In the genomic region with DNA sequence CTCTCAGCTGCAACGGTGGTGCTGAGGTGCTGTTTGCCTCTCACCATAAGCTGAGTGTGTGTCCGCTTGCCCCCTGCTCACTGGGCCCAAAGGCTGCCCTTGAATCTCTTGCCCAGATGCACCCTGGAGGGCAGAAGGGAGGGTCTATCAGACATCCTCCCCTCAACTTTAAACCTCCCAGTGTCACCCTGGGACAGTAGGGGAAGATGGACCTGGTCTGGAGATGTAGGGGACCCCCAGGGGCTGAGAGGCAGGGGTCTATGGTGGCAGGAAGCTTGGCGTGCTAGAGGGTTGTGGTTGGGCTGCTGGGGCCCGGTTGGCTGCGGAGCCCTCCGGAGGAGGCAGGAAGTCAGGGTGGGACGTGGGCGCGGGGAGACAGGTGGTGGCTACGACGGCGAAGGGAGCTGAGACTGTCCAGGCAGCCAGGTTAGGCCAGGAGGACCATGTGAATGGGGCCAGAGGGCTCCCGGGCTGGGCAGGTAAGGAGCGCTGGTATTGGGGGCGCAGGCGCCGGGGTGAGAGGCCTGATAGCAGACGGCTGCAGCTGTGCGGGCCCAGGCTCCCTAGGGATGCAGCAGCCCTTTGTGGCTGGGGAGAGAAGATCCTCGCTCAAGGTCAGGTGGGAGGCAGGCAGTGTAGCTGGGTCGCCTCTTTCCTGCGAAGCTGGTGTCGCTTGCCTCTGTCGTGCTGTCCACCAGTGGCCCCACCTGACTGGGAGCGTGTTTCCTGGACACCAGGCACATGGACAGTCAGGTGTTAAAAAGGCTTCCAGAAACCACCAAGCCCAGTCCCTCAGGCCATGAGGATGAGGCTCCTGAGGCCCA, we compare ENCODE assay signal across 8 cellular contexts. TPM values are rescaled to one million over a fixed set of nuclear protein-coding genes. Genes with fewer than 3 reads are reported as not detected.
DNase-seq lines count a peak whose midpoint lies in the region; ATAC-seq and TF ChIP-seq lines count a peak whose summit lies in the region.

Gene LCK, plus strand, starts transcription at position 373 of the 824 bp plus-strand sequence. CDS start 23,065 bp downstream, outside the sequence.

- H3K4me1 ChIP-seq in right cardiac atrium (ENCODE audit: control insufficient read depth, insufficient read depth, low read length) (peaks cover 6% of the 10 kb centered on the region), vagina (peaks cover 30% of the 10 kb centered on the region)

- no peak for ATAC-seq in right cardiac atrium
- ATAC-seq in GM18519 (IDR thresholded peaks at IDR 0.05; ENCODE audit: low FRiP score, unreplicated experiment), result no peak
- ATAC-seq in HG02870 (IDR thresholded peaks at IDR 0.05; ENCODE audit: unreplicated experiment), result no peak

- H3K27ac ChIP-seq in right cardiac atrium (ENCODE audit: low read length) (peak within 1 kb of the TSS; percentile 91), vagina (peak within 1 kb of the TSS; percentile 55)

- intact Hi-C loops in right cardiac atrium (cut with DNase I) (no loop called here), cardiac septum (cut with DNase I) (loop anchor here (2.0 kb wide), 1 partner anchor 40 kb away; no protein-coding TSS in a partner anchor), vagina (cut with DNase I) (no loop called here)

- no peaks in the 10 kb centered on the region for H3K36me3 Mint-ChIP-seq in nephron progenitor cell (ENCODE audit: low read depth)

- H3K36me3 ChIP-seq in vagina, result no peaks in the 10 kb centered on the region

- WGBS in right cardiac atrium, result 68% methylated on average over 25 of the region's 25 CpGs

- TF ChIP-seq CTCF in nephron progenitor cell (IDR thresholded peaks at IDR 0.05), result no peak
- no peak for TF ChIP-seq CTCF in vagina (IDR thresholded peaks at IDR 0.05)

- H3K9me3 Mint-ChIP-seq in nephron progenitor cell, result no peaks in the 10 kb centered on the region

- peaks cover 58% of the 10 kb centered on the region for H3K4me1 Mint-ChIP-seq in nephron progenitor cell

- peaks cover 17% of the 10 kb centered on the region for H3K27me3 Mint-ChIP-seq in nephron progenitor cell (ENCODE audit: low read depth, poor library complexity)

- H3K4me3 ChIP-seq in right cardiac atrium (ENCODE audit: low read length), result no peak within 1 kb of the TSS
- H3K4me3 ChIP-seq in vagina, result peak within 1 kb of the TSS in 1 of 2 donors; percentile 26

- peak within 1 kb of the TSS; percentile 43 for H3K4me3 Mint-ChIP-seq in nephron progenitor cell

- no peak for TF ChIP-seq POLR2A in vagina (IDR thresholded peaks at IDR 0.05)

- H3K27me3 ChIP-seq in right cardiac atrium (ENCODE audit: control insufficient read depth, insufficient read depth), result no peaks in the 10 kb centered on the region
- H3K27me3 ChIP-seq in vagina, result no peaks in the 10 kb centered on the region

- peak in 2 of 3 donors; percentile 57 to 59 for DNase-seq in right cardiac atrium
- DNase-seq in cardiac septum (ENCODE audit: low spot score), result no peak
- peak; percentile 46 for DNase-seq in activated gamma-delta T cell (lab: John Stamatoyannopoulos, UW)
- DNase-seq in nephron progenitor cell, result no peak
- no peak for DNase-seq in vagina (ENCODE audit: extremely low spot score in 2 of 2)
- DNase-seq in SKM-1 (lab: John Stamatoyannopoulos, UW; ENCODE audit: unreplicated experiment), result no peak

- peak within 1 kb of the TSS; percentile 55 for H3K27ac Mint-ChIP-seq in nephron progenitor cell

- no peaks in the 10 kb centered on the region for H3K9me3 ChIP-seq in right cardiac atrium (ENCODE audit: control insufficient read depth, low read length)
- H3K9me3 ChIP-seq in vagina, result no peaks in the 10 kb centered on the region

RNA-seq across cellular contexts. Expression of gene LCK, which starts in this region (rescaled TPM):
- total RNA-seq in right cardiac atrium, result 1 to 10 TPM in 3 of 4 donors, under 1 TPM in 1; 0.23 to 2.4 (median 1.3) TPM
- polyA plus RNA-seq in right cardiac atrium, result 0.41 TPM
- 0.54 TPM for total RNA-seq in cardiac septum
- 6.4 TPM for total RNA-seq in vagina

Comparison
In these comparisons a context has a peak if more than half of its experiments do, and no peak if none do; other contexts are left out.
1. DNase-seq: peak in right cardiac atrium (2 of 3) and activated gamma-delta T cell (single experiment); none in cardiac septum (single experiment), nephron progenitor cell (single experiment), vagina (0 of 2) and SKM-1 (single experiment).